In the genomic region with DNA sequence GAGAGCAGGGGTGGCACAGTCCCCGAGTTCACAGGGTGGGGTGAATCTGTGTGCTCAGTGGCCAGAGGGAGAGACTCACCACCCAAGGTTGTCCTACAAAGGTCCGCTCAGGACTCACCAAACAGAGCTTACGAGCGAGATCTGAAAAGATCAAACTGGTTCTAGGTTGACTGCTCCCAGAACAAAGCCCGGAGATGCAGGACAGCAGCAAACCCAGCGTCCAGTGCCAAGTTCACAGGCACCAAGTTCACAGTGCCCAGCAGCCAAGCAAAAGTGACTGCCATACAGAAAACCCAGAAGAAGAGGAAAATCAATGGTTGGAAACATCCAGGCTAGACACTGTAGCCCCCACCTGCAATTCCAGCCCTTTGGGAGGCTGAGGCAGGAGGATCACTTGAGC, we compare ENCODE assay signal across 21 cellular contexts. TPM values are rescaled to one million over a fixed set of nuclear protein-coding genes. Genes with fewer than 3 reads are reported as not detected.
DNase-seq lines count a peak whose midpoint lies in the region; ATAC-seq, FAIRE-seq and TF ChIP-seq lines count a peak whose summit lies in the region.
"Had no signal": no experiment of that assay in that cellular context is flagged by ENCODE, and none has a peak within 500 bp of the region (broad histone marks: within the 10 kb centered on the region; RNA-seq: fewer than 3 reads in every experiment).

No MANE protein-coding gene starts in this region.

- H3K27ac Mint-ChIP-seq in central memory CD8-positive, alpha-beta T cell (ENCODE audit: low read depth): peak overlapping the region; percentile 84
- H3K27ac Mint-ChIP-seq in activated CD8-positive, alpha-beta memory T cell treated with anti-CD3 and anti-CD28 coated beads, Interleukin-2, amount 10 ng/mL, durations not matched to agents 7 days and 5 days: no peak overlapping the region
- H3K27ac Mint-ChIP-seq: IgD-negative memory B cell had no signal

- H3K9ac ChIP-seq in liver (ENCODE audit: low read depth in 1 of 2, low read length in 2 of 2) (no peak overlapping the region), HepG2 (ENCODE audit: insufficient read depth, low read depth, low read length) (no peak overlapping the region), mesenchymal stem cell (ENCODE audit: low read length) (no peak overlapping the region)

- no peak overlapping the region for H3K23ac ChIP-seq in mesenchymal stem cell (ENCODE audit: low read length in 2 of 2)

- H4K20me1 ChIP-seq in HepG2 (ENCODE audit: insufficient read depth, low read length): 0 out of 2 replicates have a peak, but pooled peaks cover 3% of the 10 kb centered on the region

- peaks cover 0 to 34% (median 20%) of the 10 kb centered on the region in 4 donors for H3K4me1 ChIP-seq in liver (ENCODE audit: control insufficient read depth in 4 of 4, insufficient read depth in 4 of 4, low read length in 3 of 4)
- H3K4me1 ChIP-seq in HepG2 (ENCODE audit: insufficient read depth, low read length): peaks cover 12% of the 10 kb centered on the region
- peaks cover 7% of the 10 kb centered on the region for H3K4me1 ChIP-seq in mesenchymal stem cell (ENCODE audit: control insufficient read depth, insufficient read depth, low read depth, low read length)

- no peak overlapping the region for H3K4ac ChIP-seq in mesenchymal stem cell (ENCODE audit: low read depth in 1 of 2, low read length in 2 of 2)

- H2BK15ac ChIP-seq in mesenchymal stem cell (ENCODE audit: low read depth, poor library complexity, severe bottlenecking): no peak overlapping the region

- H2AFZ ChIP-seq in HepG2 (ENCODE audit: low read length): no peak overlapping the region
- no peak overlapping the region for H2AFZ ChIP-seq in mesenchymal stem cell (ENCODE audit: low read depth, low read length)
- H2AFZ ChIP-seq: PC-9 had no signal

- in situ Hi-C loops in HepG2 (cut with HindIII; ENCODE audit: extremely low pct_ligation_motif_present, low pct_unique_long_range_greater_than_20kb): no loop called here

- H3K4me2 ChIP-seq in HepG2 (ENCODE audit: low read depth, low read length): no peak overlapping the region
- H3K4me2 ChIP-seq in mesenchymal stem cell (ENCODE audit: low read length, poor library complexity, severe bottlenecking): no peak overlapping the region
- H3K4me2 ChIP-seq: PC-9 had no signal

- H3K27ac ChIP-seq in liver (ENCODE audit: low read depth in 1 of 2, low read length in 2 of 2): no peak overlapping the region
- H3K27ac ChIP-seq in HepG2 (ENCODE audit: extremely low read length, insufficient read depth, low read length): no peak overlapping the region
- H3K27ac ChIP-seq in mesenchymal stem cell (ENCODE audit: low read length, poor library complexity, severe bottlenecking): no peak overlapping the region
- H3K27ac ChIP-seq: PC-9, SK-N-MC had no signal

- no peak overlapping the region for H2BK5ac ChIP-seq in mesenchymal stem cell (ENCODE audit: low read depth, low read length, poor library complexity, severe bottlenecking)

- peaks cover 16% of the 10 kb centered on the region for H3K36me3 Mint-ChIP-seq in central memory CD8-positive, alpha-beta T cell (ENCODE audit: insufficient read depth)
- peaks cover 34% of the 10 kb centered on the region for H3K36me3 Mint-ChIP-seq in activated CD8-positive, alpha-beta memory T cell treated with anti-CD3 and anti-CD28 coated beads, Interleukin-2, amount 10 ng/mL, durations not matched to agents 7 days and 5 days

- CTCF ChIA-PET in HepG2 (lab: Yijun Ruan, JAX; ENCODE audit: low intra/inter-chr PET ratio, low total read pairs): no interaction called here
- CTCF ChIA-PET in activated CD8-positive, alpha-beta memory T cell treated with anti-CD3 and anti-CD28 coated beads, Interleukin-2, amount 10 ng/mL, durations not matched to agents 7 days and 5 days (lab: Charles Lee): interaction anchor here (0.6 kb wide), 1 partner anchor 35 kb away, joined by 3 read pairs; no protein-coding TSS in a partner anchor

- FAIRE-seq in HepG2 (lab: Jason Lieb, UNC): no peak

- peaks cover 52% of the 10 kb centered on the region for H3K79me1 ChIP-seq in mesenchymal stem cell (replicated peaks; ENCODE audit: low read length, poor library complexity, severe bottlenecking)

- no peak overlapping the region for H3K4me3 Mint-ChIP-seq in central memory CD8-positive, alpha-beta T cell
- no peak overlapping the region for H3K4me3 Mint-ChIP-seq in activated CD8-positive, alpha-beta memory T cell treated with anti-CD3 and anti-CD28 coated beads, Interleukin-2, amount 10 ng/mL, durations not matched to agents 7 days and 5 days

- TF ChIP-seq RAD21 in liver (IDR thresholded peaks at IDR 0.05): no peak
- no peak for TF ChIP-seq RAD21 in HepG2 (CRISPR knock-in tag; IDR thresholded peaks at IDR 0.05)

- BruUV-seq in HepG2 (replicated peaks; lab: Mats Ljungman, UMichigan): no TSS peak

- H3K27me3 Mint-ChIP-seq in central memory CD8-positive, alpha-beta T cell: no peaks in the 10 kb centered on the region
- H3K27me3 Mint-ChIP-seq in activated CD8-positive, alpha-beta memory T cell treated with anti-CD3 and anti-CD28 coated beads, Interleukin-2, amount 10 ng/mL, durations not matched to agents 7 days and 5 days: no peaks in the 10 kb centered on the region
- H3K27me3 Mint-ChIP-seq: IgD-negative memory B cell had no signal

- H3K18ac ChIP-seq in mesenchymal stem cell (ENCODE audit: low read depth in 1 of 2, low read length in 2 of 2): no peak overlapping the region

- H3K4me1 Mint-ChIP-seq in central memory CD8-positive, alpha-beta T cell: peaks cover 39% of the 10 kb centered on the region
- H3K4me1 Mint-ChIP-seq in activated CD8-positive, alpha-beta memory T cell treated with anti-CD3 and anti-CD28 coated beads, Interleukin-2, amount 10 ng/mL, durations not matched to agents 7 days and 5 days: peaks cover 2% of the 10 kb centered on the region

- no peaks in the 10 kb centered on the region for H3K9me3 Mint-ChIP-seq in central memory CD8-positive, alpha-beta T cell
- no peaks in the 10 kb centered on the region for H3K9me3 Mint-ChIP-seq in activated CD8-positive, alpha-beta memory T cell treated with anti-CD3 and anti-CD28 coated beads, Interleukin-2, amount 10 ng/mL, durations not matched to agents 7 days and 5 days (ENCODE audit: low read depth)

- H2BK12ac ChIP-seq in mesenchymal stem cell (ENCODE audit: low read length in 2 of 2): no peak overlapping the region

- no peak overlapping the region for H2BK120ac ChIP-seq in mesenchymal stem cell (ENCODE audit: low read depth, low read length)

- intact Hi-C loops in HepG2 (cut with micrococcal nuclease; ENCODE audit: unreplicated experiment): no loop called here

- no peak overlapping the region for H2AK5ac ChIP-seq in mesenchymal stem cell (ENCODE audit: low read length, severe bottlenecking)

- H4K91ac ChIP-seq in mesenchymal stem cell (ENCODE audit: low read length): peak overlapping the region; percentile 8

- no peak overlapping the region for H3K14ac ChIP-seq in mesenchymal stem cell (ENCODE audit: low read length in 2 of 2)

- TF ChIP-seq CTCF in liver (IDR thresholded peaks at IDR 0.05; ENCODE audit: low read depth, low read length, missing input control) (no peak), HepG2 (CRISPR knock-in tag; IDR thresholded peaks at IDR 0.05) (no peak)

- POLR2A ChIA-PET in HepG2 (lab: Yijun Ruan, JAX): no interaction called here

- no peak for ATAC-seq in HepG2
- no peak for ATAC-seq in central memory CD8-positive, alpha-beta T cell (replicated peaks; ENCODE audit: extremely low read depth, poor library complexity, severe bottlenecking)
- ATAC-seq in activated CD8-positive, alpha-beta memory T cell treated with anti-CD3 and anti-CD28 coated beads, Interleukin-2, amount 10 ng/mL, durations not matched to agents 7 days and 5 days: no peak

- H3K4me3 ChIP-seq in liver (ENCODE audit: low read depth in 1 of 3, low read length in 3 of 3) (no peak overlapping the region), HepG2 (replicated peaks in 1 of 3; ENCODE audit: insufficient read depth in 1 of 3, low read depth in 2 of 3, low read length in 3 of 3) (no peak overlapping the region), mesenchymal stem cell (ENCODE audit: insufficient read depth in 1 of 2, low read depth in 1 of 2, low read length in 2 of 2) (no peak overlapping the region)
- H3K4me3 ChIP-seq: PC-9, SK-N-MC had no signal

- DNase-seq in HepG2 (ENCODE audit: low spot score): no peak
- DNase-seq in central memory CD8-positive, alpha-beta T cell (ENCODE audit: low spot score in 2 of 2): no peak
- no peak for DNase-seq in mesenchymal stem cell
- DNase-seq in activated CD8-positive, alpha-beta memory T cell treated with anti-CD3 and anti-CD28 coated beads, Interleukin-2, amount 10 ng/mL, durations not matched to agents 7 days and 5 days: no peak
- DNase-seq in NCI-H2171 treated with DMSO at 0.1 percent for 48 hours (lab: John Stamatoyannopoulos, UW): no peak
- DNase-seq in NCI-H345 (lab: John Stamatoyannopoulos, UW): no peak
- DNase-seq: BE2C, COR-L47, DMS79, Karpas-422, NCI-H1694, NCI-H2081, NCI-H2171, NCI-H446, NCI-H526, PC-9, RPMI8226, SHP77 treated with DMSO at 0.1 percent for 48 hours had no signal

- H3K36me3 ChIP-seq in liver (ENCODE audit: control insufficient read depth in 4 of 4, insufficient read depth in 3 of 4, low read depth in 1 of 4, low read length in 3 of 4) (peaks cover 0 to 2% (median 0%) of the 10 kb centered on the region in 4 donors), HepG2 (replicated peaks in 1 of 2; ENCODE audit: control insufficient read depth in 1 of 2, insufficient read depth in 2 of 2, low read length in 2 of 2) (peaks cover 4 to 34% of the 10 kb centered on the region in 2 experiments), mesenchymal stem cell (ENCODE audit: control insufficient read depth in 1 of 2, insufficient read depth in 2 of 2, low read depth in 1 of 2, low read length in 2 of 2) (peaks cover 0 to 35% of the 10 kb centered on the region in 2 experiments)
- H3K36me3 ChIP-seq: BE2C had no signal

- no peak overlapping the region for H4K8ac ChIP-seq in mesenchymal stem cell (ENCODE audit: low read length)

- H3K27me3 ChIP-seq in liver (ENCODE audit: control insufficient read depth in 4 of 4, insufficient read depth in 4 of 4, low read length in 3 of 4) (no peaks in the 10 kb centered on the region), HepG2 (ENCODE audit: control insufficient read depth in 1 of 2, insufficient read depth in 2 of 2, low read length in 2 of 2) (no peaks in the 10 kb centered on the region), mesenchymal stem cell (ENCODE audit: control insufficient read depth in 1 of 2, insufficient read depth in 1 of 2, low read length in 2 of 2) (no peaks in the 10 kb centered on the region)
- H3K27me3 ChIP-seq: BE2C had no signal

- TF ChIP-seq POLR2A in HepG2 (IDR thresholded peaks at IDR 0.05; ENCODE audit: insufficient read depth in 1 of 2, low read depth in 2 of 2, low read length in 2 of 2): no peak

- H3K9me3 ChIP-seq in liver (ENCODE audit: control insufficient read depth in 4 of 4, low read length in 3 of 4) (no peaks in the 10 kb centered on the region), HepG2 (ENCODE audit: low read length) (no peaks in the 10 kb centered on the region), mesenchymal stem cell (ENCODE audit: control insufficient read depth, low read length) (peaks cover 4% of the 10 kb centered on the region)
- H3K9me3 ChIP-seq: BE2C had no signal

- 47% methylated on average over 6 of the region's 6 CpGs for WGBS in liver
- 98% methylated on average over 6 of the region's 6 CpGs for WGBS in HepG2 (ENCODE audit: low lambda C conversion rate)
- 100% methylated on average over 6 of the region's 6 CpGs for whole genome bisulfite sequencing in mesenchymal stem cell

- TF ChIP-seq EP300 in HepG2 (IDR thresholded peaks at IDR 0.05; ENCODE audit: low read depth in 2 of 2, low read length in 2 of 2): no peak
- TF ChIP-seq EP300 in HepG2 (CRISPR knock-in tag; IDR thresholded peaks at IDR 0.05; ENCODE audit: borderline replicate concordance): no peak

- peaks cover 51% of the 10 kb centered on the region for H3K79me2 ChIP-seq in HepG2 (ENCODE audit: insufficient read depth, low read length)

RNA-seq across cellular contexts. Expression of gene AGPAT3, which starts 35.7 kb away (rescaled TPM):
- total RNA-seq in liver: 100 to 1,000 TPM in 1 of 2 donors, 10 to 100 TPM in 1; 60.7 to 148 TPM
- 10 to 100 TPM; 32.3 to 58.9 TPM for polyA plus RNA-seq in liver
- 46.8 and 54.4 TPM in 2 replicates for total RNA-seq in HepG2 (2016; rRNA removed; fragmentation: Illumina TruSeq; extraction: Trizol)
- total RNA-seq in HepG2 (2016; cell fraction: cytosol; rRNA removed; fragmentation: Illumina TruSeq; extraction: Trizol; ENCODE audit: low read depth): 14.8 and 16.1 TPM in 2 replicates
- 41.2 and 56.0 TPM in 2 replicates for total RNA-seq in HepG2 (2016; cell fraction: insoluble cytoplasmic fraction; rRNA removed; fragmentation: Illumina TruSeq; extraction: Trizol)
- total RNA-seq in HepG2 (2016; cell fraction: membrane; rRNA removed; fragmentation: Illumina TruSeq; extraction: Trizol): 53.6 and 57.0 TPM in 2 replicates
- 49.6 and 56.0 TPM in 2 replicates for total RNA-seq in HepG2 (2016; cell fraction: nucleus; rRNA removed; fragmentation: Illumina TruSeq; extraction: Trizol)
- 32.2 and 40.5 TPM in 2 replicates for polyA plus RNA-seq in HepG2 (2011; rRNA removed)
- polyA plus RNA-seq in HepG2 (2011; cell fraction: cytosol; rRNA removed): 34.8 and 46.1 TPM in 2 replicates
- 58.5 and 63.8 TPM in 2 replicates for polyA plus RNA-seq in HepG2 (2011; cell fraction: nucleus; rRNA removed)
- polyA plus RNA-seq in HepG2 (2012): 30.3 and 31.7 TPM in 2 replicates
- 19.7 and 23.3 TPM in 2 replicates for polyA plus RNA-seq in HepG2 (2016; cell fraction: cytosol; fragmentation: Illumina TruSeq; extraction: Trizol; ENCODE audit: low read depth)
- polyA plus RNA-seq in HepG2 (2016; cell fraction: insoluble cytoplasmic fraction; fragmentation: Illumina TruSeq; extraction: Trizol; ENCODE audit: low read depth): 37.4 and 44.0 TPM in 2 replicates
- 43.7 and 47.5 TPM in 2 replicates for polyA plus RNA-seq in HepG2 (2016; cell fraction: membrane; fragmentation: Illumina TruSeq; extraction: Trizol; ENCODE audit: low read depth)
- 78.1 and 78.9 TPM in 2 replicates for polyA plus RNA-seq in HepG2 (2016; cell fraction: nucleus; fragmentation: Illumina TruSeq; extraction: Trizol; ENCODE audit: insufficient read depth, low read depth)
- polyA minus RNA-seq in HepG2 (2011; rRNA and poly(A)+ RNA removed; ENCODE audit: low replicate concordance): 56.4 and 145 TPM in 2 replicates
- polyA minus RNA-seq in HepG2 (2011; cell fraction: cytosol; rRNA and poly(A)+ RNA removed): 41.5 and 50.9 TPM in 2 replicates
- polyA minus RNA-seq in HepG2 (2011; cell fraction: nucleus; rRNA and poly(A)+ RNA removed): 28.1 and 33.7 TPM in 2 replicates
- 38.6 TPM for polyA plus RNA-seq in mesenchymal stem cell (2013, experiment 1 of 2)
- polyA plus RNA-seq in mesenchymal stem cell (2013, experiment 2 of 2): 39.2 TPM
- total RNA-seq in activated CD8-positive, alpha-beta memory T cell treated with anti-CD3 and anti-CD28 coated beads, Interleukin-2, amount 10 ng/mL, durations not matched to agents 7 days and 5 days: 100 to 1,000 TPM in 1 of 2 experiments, 10 to 100 TPM in 1; 94.3 to 101 TPM
